19 cellular contexts compared by ENCODE assay signal in the genomic region with DNA sequence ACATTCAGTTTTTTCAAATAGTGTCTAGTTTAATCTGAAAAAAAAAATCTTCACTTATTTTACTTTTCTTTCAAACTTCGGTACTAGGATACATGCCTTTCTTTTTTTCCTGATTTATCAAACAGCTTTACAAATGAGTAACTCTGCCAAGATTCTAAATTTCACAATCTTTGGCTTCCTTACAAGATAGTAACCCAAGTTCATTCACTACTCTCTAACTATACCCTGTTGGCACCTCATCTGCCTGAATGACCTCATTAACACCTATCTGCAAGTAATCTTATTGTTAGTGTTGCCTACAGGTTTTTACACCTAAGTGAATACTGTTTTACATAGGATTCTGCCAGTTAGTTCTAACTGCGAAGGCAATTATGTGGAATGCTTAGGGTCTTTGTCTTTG.
A peak's percentile ranks its signal among the peaks of the same experiment; 100 is the strongest.
DNase-seq lines count a peak whose midpoint lies in the region; ATAC-seq and TF ChIP-seq lines count a peak whose summit lies in the region.
"Had no signal": no experiment of that assay in that cellular context is flagged by ENCODE, and none has a peak within 500 bp of the region (broad histone marks: within the 10 kb centered on the region; RNA-seq: fewer than 3 reads in every experiment).

No MANE protein-coding gene starts in this region.

- H3K4me3 Mint-ChIP-seq in activated CD4-positive, alpha-beta T cell treated with anti-CD3 and anti-CD28 coated beads, Interleukin-2, amount 10 ng/mL, durations not matched to agents 7 days and 5 days: no peak overlapping the region
- H3K4me3 Mint-ChIP-seq: activated CD8-positive, alpha-beta T cell treated with anti-CD3 and anti-CD28 coated beads, Interleukin-2, amount 10 ng/mL, durations not matched to agents 7 days and 5 days; activated T-cell treated with anti-CD3 and anti-CD28 coated beads, Interleukin-2, amount 50 U/mL, for 72 hours; naive B cell; type B pancreatic cell had no signal

- POLR2A ChIA-PET in activated CD4-positive, alpha-beta T cell treated with anti-CD3 and anti-CD28 coated beads, Interleukin-2, amount 10 ng/mL, durations not matched to agents 7 days and 5 days (lab: Charles Lee): no interaction called here

- H3K27me3 Mint-ChIP-seq in activated CD4-positive, alpha-beta T cell treated with anti-CD3 and anti-CD28 coated beads, Interleukin-2, amount 10 ng/mL, durations not matched to agents 7 days and 5 days: no peaks in the 10 kb centered on the region
- H3K27me3 Mint-ChIP-seq: naive B cell, progenitor cell of endocrine pancreas, type B pancreatic cell had no signal

- H3K4me1 Mint-ChIP-seq in activated CD4-positive, alpha-beta T cell treated with anti-CD3 and anti-CD28 coated beads, Interleukin-2, amount 10 ng/mL, durations not matched to agents 7 days and 5 days: no peaks in the 10 kb centered on the region
- H3K4me1 Mint-ChIP-seq: naive B cell had no signal

- H3K27ac Mint-ChIP-seq in activated CD4-positive, alpha-beta T cell treated with anti-CD3 and anti-CD28 coated beads, Interleukin-2, amount 10 ng/mL, durations not matched to agents 7 days and 5 days: no peak overlapping the region
- H3K27ac Mint-ChIP-seq: activated CD8-positive, alpha-beta T cell treated with anti-CD3 and anti-CD28 coated beads, Interleukin-2, amount 10 ng/mL, durations not matched to agents 7 days and 5 days; activated T-cell treated with anti-CD3 and anti-CD28 coated beads, Interleukin-2, amount 50 U/mL, for 72 hours; naive B cell; progenitor cell of endocrine pancreas; type B pancreatic cell had no signal

- CTCF ChIA-PET in activated CD4-positive, alpha-beta T cell treated with anti-CD3 and anti-CD28 coated beads, Interleukin-2, amount 10 ng/mL, durations not matched to agents 7 days and 5 days (lab: Charles Lee): no interaction called here

- no peaks in the 10 kb centered on the region for H3K9me3 Mint-ChIP-seq in activated CD4-positive, alpha-beta T cell treated with anti-CD3 and anti-CD28 coated beads, Interleukin-2, amount 10 ng/mL, durations not matched to agents 7 days and 5 days
- H3K9me3 Mint-ChIP-seq: activated T-cell treated with anti-CD3 and anti-CD28 coated beads, Interleukin-2, amount 50 U/mL, for 72 hours; naive B cell; type B pancreatic cell had no signal

- DNase-seq in LHCN-M2 (ENCODE audit: low read depth) (peak; percentile 9), astrocyte of the hippocampus (ENCODE audit: low read depth, low spot score) (peak; percentile 33), fibroblast of mammary gland (ENCODE audit: low read depth) (peak; percentile 70), omental fat pad (ENCODE audit: low spot score) (no peak), middle frontal gyrus (ENCODE audit: extremely low spot score, low spot score) (no peak), DMS53 (lab: John Stamatoyannopoulos, UW) (no peak)
- no peak for DNase-seq in activated CD4-positive, alpha-beta T cell treated with anti-CD3 and anti-CD28 coated beads, Interleukin-2, amount 10 ng/mL, durations not matched to agents 7 days and 5 days
- DNase-seq: activated CD8-positive, alpha-beta T cell treated with anti-CD3 and anti-CD28 coated beads, Interleukin-2, amount 10 ng/mL, durations not matched to agents 7 days and 5 days; activated T-cell treated with anti-CD3 and anti-CD28 coated beads, Interleukin-2, amount 50 U/mL, for 72 hours; C1 segment of cervical spinal cord; DMS153; hippocampal formation; naive B cell; NCI-H1048; NCI-H2107; stimulated activated naive CD4-positive, alpha-beta T cell treated with Interleukin-2 at 50 U/mL for 16 hours had no signal

- no peaks in the 10 kb centered on the region for H3K36me3 Mint-ChIP-seq in activated CD4-positive, alpha-beta T cell treated with anti-CD3 and anti-CD28 coated beads, Interleukin-2, amount 10 ng/mL, durations not matched to agents 7 days and 5 days (ENCODE audit: low read depth)
- H3K36me3 Mint-ChIP-seq: naive B cell, type B pancreatic cell had no signal

- no peak overlapping the region for H3K4me3 ChIP-seq in fibroblast of mammary gland (ENCODE audit: control insufficient read depth, low read depth, low read length)

- TF ChIP-seq CTCF in fibroblast of mammary gland (conservative IDR thresholded peaks at IDR 0.05; ENCODE audit: control insufficient read depth, insufficient read depth, low read depth, low read length) (no peak), omental fat pad (IDR thresholded peaks at IDR 0.05) (no peak)

- ATAC-seq in omental fat pad (ENCODE audit: low FRiP score) (peak; percentile 80), GM18873 (IDR thresholded peaks at IDR 0.05; ENCODE audit: low FRiP score, unreplicated experiment) (no peak)
- ATAC-seq: activated CD8-positive, alpha-beta T cell treated with anti-CD3 and anti-CD28 coated beads, Interleukin-2, amount 10 ng/mL, durations not matched to agents 7 days and 5 days; activated T-cell treated with anti-CD3 and anti-CD28 coated beads, Interleukin-2, amount 50 U/mL, for 72 hours had no signal

Comparison
In these comparisons a context has a peak if more than half of its experiments do, and no peak if none do; other contexts are left out.
1. DNase-seq: peak in LHCN-M2 (single experiment), astrocyte of the hippocampus (single experiment) and fibroblast of mammary gland (single experiment); none in omental fat pad (single experiment), middle frontal gyrus (single experiment), activated CD4-positive, alpha-beta T cell treated with anti-CD3 and anti-CD28 coated beads, Interleukin-2, amount 10 ng/mL, durations not matched to agents 7 days and 5 days (single experiment) and DMS53 (single experiment).